In the genomic region with DNA sequence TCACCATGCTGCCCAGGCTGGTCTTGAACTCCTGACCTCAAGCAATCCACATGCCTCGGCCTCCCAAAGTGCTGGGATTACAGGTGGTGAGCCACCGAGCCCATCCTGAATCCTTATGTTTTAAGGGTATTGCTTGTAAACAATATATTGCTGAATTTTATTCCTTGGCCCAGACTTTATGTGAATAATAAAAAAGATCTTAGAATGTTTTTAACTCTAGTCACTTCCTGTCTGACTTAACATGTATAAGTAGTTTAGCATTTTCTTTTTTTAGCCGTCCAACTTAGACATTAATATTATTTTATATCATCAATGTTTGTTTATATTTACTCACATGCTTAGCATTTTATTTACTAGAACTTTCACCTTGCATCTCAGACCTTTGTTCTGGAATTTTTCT, we compare ENCODE assay signal across 21 cellular contexts. TPM values are rescaled to one million over a fixed set of nuclear protein-coding genes. Genes with fewer than 3 reads are reported as not detected.
A peak's percentile ranks its signal among the peaks of the same experiment; 100 is the strongest.
DNase-seq lines count a peak whose midpoint lies in the region; ATAC-seq and TF ChIP-seq lines count a peak whose summit lies in the region.
"Had no signal": no experiment of that assay in that cellular context is flagged by ENCODE, and none has a peak within 500 bp of the region (broad histone marks: within the 10 kb centered on the region; RNA-seq: fewer than 3 reads in every experiment).

No MANE protein-coding gene starts in this region.

- intact Hi-C loops in PC-3 (cut with micrococcal nuclease): no loop called here
- intact Hi-C loops in spleen (cut with DNase I; ENCODE audit: low total_unique reads): no loop called here

- H3K4me2 ChIP-seq in GM23248 (ENCODE audit: unreplicated experiment) (peak overlapping the region; percentile 33), PC-3 (ENCODE audit: low read length) (no peak overlapping the region)
- H3K4me2 ChIP-seq: BLaER1 had no signal

- H3K27ac ChIP-seq in GM23248 (no peak overlapping the region), PC-3 (ENCODE audit: low read length) (no peak overlapping the region), spleen (no peak overlapping the region)
- H3K27ac ChIP-seq: BLaER1 had no signal

- TF ChIP-seq CTCF in PC-3 (conservative IDR thresholded peaks at IDR 0.05; ENCODE audit: low read depth, low read length): no peak
- no peak for TF ChIP-seq CTCF in fibroblast of the aortic adventitia (IDR thresholded peaks at IDR 0.05; ENCODE audit: insufficient read depth, low read length)
- no peak for TF ChIP-seq CTCF in GM20000 (IDR thresholded peaks at IDR 0.05; ENCODE audit: extremely low read depth, missing control alignments)
- no peak for TF ChIP-seq CTCF in spleen (IDR thresholded peaks at IDR 0.05 in 8 of 11, conservative IDR thresholded peaks at IDR 0.05 in 3 of 11)

- H3K9ac ChIP-seq in GM23248: no peak overlapping the region
- no peak overlapping the region for H3K9ac ChIP-seq in PC-3 (ENCODE audit: low read length)
- H3K9ac ChIP-seq: BLaER1 had no signal

- H3K27me3 ChIP-seq in GM23248 (replicated peaks; ENCODE audit: insufficient read depth): no peaks in the 10 kb centered on the region
- no peaks in the 10 kb centered on the region for H3K27me3 ChIP-seq in PC-3 (ENCODE audit: low read length)
- H3K27me3 ChIP-seq in spleen (replicated peaks in 1 of 7): no peaks in the 10 kb centered on the region
- H3K27me3 ChIP-seq: BLaER1 had no signal

- H2AFZ ChIP-seq in GM23248 (peak overlapping the region; percentile 22; the same call in 1 of the 2 replicates), PC-3 (ENCODE audit: low read length) (no peak overlapping the region)

- H4K20me1 ChIP-seq in GM23248 (ENCODE audit: insufficient read depth) (no peaks in the 10 kb centered on the region), PC-3 (ENCODE audit: low read length) (no peaks in the 10 kb centered on the region)
- H4K20me1 ChIP-seq: BLaER1 had no signal

- WGBS in GM23248 (ENCODE audit: low coverage in 1 of 2, low lambda C conversion rate in 2 of 2, missing lambda C conversion rate in 2 of 2), 2 experiments: 49 to 51% methylated on average over 3 of the region's 3 CpGs
- WGBS in spleen, 5 donors: 47 to 90% (median 76%) methylated on average over 3 of the region's 3 CpGs

- no peaks in the 10 kb centered on the region for H3K9me2 ChIP-seq in GM23248 (ENCODE audit: insufficient read depth)
- H3K9me2 ChIP-seq in PC-3 (replicated peaks; ENCODE audit: low read length): no peaks in the 10 kb centered on the region

- H3K4me3 ChIP-seq in GM23248 (no peak overlapping the region), PC-3 (ENCODE audit: low read length) (no peak overlapping the region), fibroblast of the aortic adventitia (ENCODE audit: low read depth, low read length) (no peak overlapping the region), spleen (no peak overlapping the region)
- H3K4me3 ChIP-seq: BLaER1 had no signal

- TF ChIP-seq POLR2A in spleen (IDR thresholded peaks at IDR 0.05): no peak

- in situ Hi-C loops in GM23248 (cut with MboI): no loop called here

- CTCF ChIA-PET in PC-3 (lab: Charles Lee): interaction anchor here (1.3 kb wide), 1 partner anchor 86 kb away, joined by 4 read pairs; no protein-coding TSS in a partner anchor

- H3F3A ChIP-seq in GM23248 (ENCODE audit: insufficient read depth): 0 out of 2 replicates have a peak, but pooled peaks cover 4% of the 10 kb centered on the region
- H3F3A ChIP-seq in PC-3 (ENCODE audit: low read length, unreplicated experiment): no peaks in the 10 kb centered on the region

- POLR2A ChIA-PET in PC-3 (lab: Charles Lee; ENCODE audit: unreplicated experiment): no interaction called here

- ATAC-seq in PC-3 (peak; percentile 73), HG03460 (IDR thresholded peaks at IDR 0.05; ENCODE audit: unreplicated experiment) (no peak)
- ATAC-seq: HepG2 had no signal

- H3K36me3 ChIP-seq in GM23248 (ENCODE audit: low read depth) (no peaks in the 10 kb centered on the region), PC-3 (ENCODE audit: low read depth, low read length) (no peaks in the 10 kb centered on the region), spleen (no peaks in the 10 kb centered on the region)
- H3K36me3 ChIP-seq: BLaER1 had no signal

- H3K9me3 ChIP-seq in GM23248 (ENCODE audit: low read depth): no peaks in the 10 kb centered on the region
- H3K9me3 ChIP-seq in PC-3 (ENCODE audit: low read length): no peaks in the 10 kb centered on the region
- no peaks in the 10 kb centered on the region for H3K9me3 ChIP-seq in spleen
- H3K9me3 ChIP-seq: BLaER1 had no signal

- DNase-seq in EH (ENCODE audit: low read depth) (peak; percentile 33), GM23248 (peak; percentile 59), PC-3 (peak; percentile 54), fibroblast of the aortic adventitia (ENCODE audit: low read depth) (peak; percentile 16), GM20000 (ENCODE audit: low spot score) (no peak), NCI-H1930 (lab: John Stamatoyannopoulos, UW) (no peak), spleen (no peak)
- DNase-seq: 8988T; CD4-positive, alpha-beta memory T cell; DMS153; DMS79; H9; KG1 had no signal

- H3K4me1 ChIP-seq in GM23248 (ENCODE audit: insufficient read depth) (peaks cover 4% of the 10 kb centered on the region), PC-3 (ENCODE audit: insufficient read depth, low read length) (0 out of 2 replicates have a peak, but pooled peaks cover 4% of the 10 kb centered on the region), spleen (no peaks in the 10 kb centered on the region)
- H3K4me1 ChIP-seq: BLaER1 had no signal

- BruUV-seq in PC-3 (replicated peaks; lab: Mats Ljungman, UMichigan): no TSS peak

- H3K79me2 ChIP-seq in GM23248 (ENCODE audit: insufficient read depth): no peaks in the 10 kb centered on the region
- no peaks in the 10 kb centered on the region for H3K79me2 ChIP-seq in PC-3 (ENCODE audit: low read length)

RNA-seq across cellular contexts. Expression of gene EIF2B5, which starts 9.2 kb away (rescaled TPM):
- 27.8 and 55.5 TPM in 2 replicates for total RNA-seq in GM23248 (2014; rRNA removed; shearing (Covaris generic))
- polyA plus RNA-seq in GM23248 (2016; fragmentation: Nextera tagmentation; extraction: Ambion mirVana) (28.3 and 31.2 TPM in 2 replicates), spleen (10 to 100 TPM; 40.4 to 55.7 (median 52.8) TPM)
- total RNA-seq in PC-3 (2014; rRNA removed) (51.3 and 57.0 TPM in 2 replicates), fibroblast of the aortic adventitia (ENCODE audit: low replicate concordance) (18.4 and 28.1 TPM in 2 replicates), spleen (10 to 100 TPM; 40.4 to 50.7 (median 46.3) TPM)

RNA-seq across cellular contexts. Expression of gene HTR3E, which starts 29.1 kb away (rescaled TPM):
- total RNA-seq in GM23248 (2014; rRNA removed; shearing (Covaris generic)): not detected in 2 replicates
- polyA plus RNA-seq in GM23248 (2016; fragmentation: Nextera tagmentation; extraction: Ambion mirVana) (not detected in 2 replicates), spleen (not detected)
- total RNA-seq in PC-3 (2014; rRNA removed) (not detected in 2 replicates), fibroblast of the aortic adventitia (ENCODE audit: low replicate concordance) (not detected in 2 replicates), spleen (not detected)
- total RNA-seq: A673; CD4-positive, alpha-beta memory T cell; Daoy; H1; H9; HepG2 had no signal
- polyA plus RNA-seq: AG04450; CD14-positive monocyte; CD4-positive, alpha-beta memory T cell; H1; HepG2 had no signal

RNA-seq across cellular contexts. Expression of gene DVL3, which starts 29.2 kb away (rescaled TPM):
- total RNA-seq in GM23248 (2014; rRNA removed; shearing (Covaris generic)): 66.9 and 76.4 TPM in 2 replicates
- 31.1 and 42.7 TPM in 2 replicates for polyA plus RNA-seq in GM23248 (2016; fragmentation: Nextera tagmentation; extraction: Ambion mirVana)
- total RNA-seq in PC-3 (2014; rRNA removed): 50.6 and 56.1 TPM in 2 replicates
- 28.2 and 66.8 TPM in 2 replicates for total RNA-seq in fibroblast of the aortic adventitia (ENCODE audit: low replicate concordance)
- total RNA-seq in spleen: 10 to 100 TPM; 40.3 to 67.3 (median 54.2) TPM
- 10 to 100 TPM; 12.3 to 28.2 (median 15.8) TPM for polyA plus RNA-seq in spleen

RNA-seq across cellular contexts. Expression of gene AP2M1, which starts 48.6 kb away (rescaled TPM):
- total RNA-seq in GM23248 (2014; rRNA removed; shearing (Covaris generic)): 889 and 951 TPM in 2 replicates
- polyA plus RNA-seq in GM23248 (2016; fragmentation: Nextera tagmentation; extraction: Ambion mirVana) (1,073 and 1,100 TPM in 2 replicates), spleen (100 to 1,000 TPM in 2 of 3 donors, 10 to 100 TPM in 1; 98.7 to 155 (median 137) TPM)
- total RNA-seq in PC-3 (2014; rRNA removed) (522 and 538 TPM in 2 replicates), fibroblast of the aortic adventitia (ENCODE audit: low replicate concordance) (364 and 380 TPM in 2 replicates), spleen (100 to 1,000 TPM; 192 to 254 (median 204) TPM)

RNA-seq across cellular contexts. Expression of gene ABCF3, which starts 60.0 kb away (rescaled TPM):
- total RNA-seq in GM23248 (2014; rRNA removed; shearing (Covaris generic)): 47.8 and 56.5 TPM in 2 replicates
- polyA plus RNA-seq in GM23248 (2016; fragmentation: Nextera tagmentation; extraction: Ambion mirVana) (58.6 and 59.1 TPM in 2 replicates), spleen (10 to 100 TPM; 35.3 to 67.3 (median 61.2) TPM)
- total RNA-seq in PC-3 (2014; rRNA removed) (84.7 and 85.5 TPM in 2 replicates), fibroblast of the aortic adventitia (ENCODE audit: low replicate concordance) (32.4 and 49.4 TPM in 2 replicates), spleen (10 to 100 TPM; 46.4 to 90.7 (median 69.8) TPM)

Comparison
In these comparisons a context has a peak if more than half of its experiments do, and no peak if none do; other contexts are left out.
1. DNase-seq: peak in EH (single experiment), GM23248 (single experiment), PC-3 (single experiment) and fibroblast of the aortic adventitia (single experiment); none in GM20000 (single experiment), NCI-H1930 (0 of 2) and spleen (single experiment).